Comparison of ENCODE assay signal across 8 cellular contexts in genomic region chr6:14661188-14661587, GRCh38.
A peak's percentile ranks its signal among the peaks of the same experiment; 100 is the strongest.
DNase-seq lines count a peak whose midpoint lies in the region; ATAC-seq and TF ChIP-seq lines count a peak whose summit lies in the region.

No MANE protein-coding gene starts in this region.

- no peaks in the 10 kb centered on the region for H3K9me3 ChIP-seq in H9 (ENCODE audit: control insufficient read depth, low read depth, low read length)

- H3T11ph ChIP-seq in H9 (ENCODE audit: low read length), result no peak overlapping the region

- no CpG with 5 or more reads among the region's 5 CpGs for WGBS in H9 (ENCODE audit: extremely low coverage, insufficient read length, low lambda C conversion rate)

- H4K91ac ChIP-seq in H9 (ENCODE audit: insufficient read length, low read depth, low read length), result no peak overlapping the region

- no peaks in the 10 kb centered on the region for H3K27me3 ChIP-seq in H9 (ENCODE audit: insufficient read depth, low read length)

- H3K4me2 ChIP-seq in H9 (ENCODE audit: insufficient read depth, insufficient read length, low read length), result no peak overlapping the region

- H3K18ac ChIP-seq in H9 (ENCODE audit: insufficient read length, low read depth, low read length), result no peak overlapping the region

- no peak overlapping the region for H3K27ac Mint-ChIP-seq in H9

- H3K4ac ChIP-seq in H9 (ENCODE audit: low read depth, low read length), result no peak overlapping the region

- H4K20me1 ChIP-seq in H9 (ENCODE audit: control insufficient read depth, insufficient read depth, insufficient read length), result no peaks in the 10 kb centered on the region

- H4K5ac ChIP-seq in H9 (ENCODE audit: insufficient read length, low read depth, low read length), result no peak overlapping the region

- H2AK5ac ChIP-seq in H9 (ENCODE audit: insufficient read length, low read length), result no peak overlapping the region

- no peaks in the 10 kb centered on the region for H3K79me2 ChIP-seq in H9 (ENCODE audit: insufficient read depth, low read length)

- no peak overlapping the region for H3K14ac ChIP-seq in H9 (ENCODE audit: insufficient read depth, low read length)

- H2BK5ac ChIP-seq in H9 (ENCODE audit: insufficient read length, low read length), result no peak overlapping the region

- TF ChIP-seq CTCF in H9 (conservative IDR thresholded peaks at IDR 0.05), result no peak

- H3K79me1 ChIP-seq in H9 (ENCODE audit: insufficient read depth, low read depth, low read length, poor library complexity, severe bottlenecking), result no peaks in the 10 kb centered on the region

- H3K56ac ChIP-seq in H9 (ENCODE audit: insufficient read length, low read depth, low read length), result no peak overlapping the region

- H3K9me3 Mint-ChIP-seq in H9, result no peaks in the 10 kb centered on the region

- no peak overlapping the region for H4K8ac ChIP-seq in H9 (replicated peaks; ENCODE audit: insufficient read length, low read depth, low read length)

- peaks cover 11 to 20% of the 10 kb centered on the region in 2 experiments for H3K4me1 Mint-ChIP-seq in H9

- H3K4me3 Mint-ChIP-seq in H9, result no peak overlapping the region

- H3K9ac ChIP-seq in H9 (ENCODE audit: extremely low read depth, insufficient read length, low read length), result no peak overlapping the region

- no peak overlapping the region for H2BK12ac ChIP-seq in H9 (ENCODE audit: insufficient read length, low read depth, low read length)

- H3K4me1 ChIP-seq in H9 (ENCODE audit: insufficient read depth, low read length), result no peaks in the 10 kb centered on the region

- peaks cover 4% of the 10 kb centered on the region; the same call in 1 of the 2 replicates for H3K27me3 Mint-ChIP-seq in H9 (ENCODE audit: low read depth)

- peak; percentile 60 for DNase-seq in M059J (ENCODE audit: low read depth)
- DNase-seq in activated T-helper 9 cell treated with anti-CD3 and anti-CD28 coated beads, Interleukin-2, amount 50 U/mL, for 16 hours (ENCODE audit: low read depth), result peak; percentile 5
- peak; percentile 29 to 35 for DNase-seq in stimulated activated CD4-positive, alpha-beta T cell treated with anti-CD3 and anti-CD28 coated beads, Interleukin-2, amount 100 ng/mL, for 24 hours
- DNase-seq in NCI-H748 (lab: John Stamatoyannopoulos, UW; ENCODE audit: unreplicated experiment), result no peak
- no peak for DNase-seq in H9
- no peak for DNase-seq in NCI-H128 (lab: John Stamatoyannopoulos, UW; ENCODE audit: unreplicated experiment)

- H2BK120ac ChIP-seq in H9 (ENCODE audit: low read depth, low read length, poor library complexity, severe bottlenecking), result no peak overlapping the region

- H3K36me3 Mint-ChIP-seq in H9 (ENCODE audit: insufficient read depth in 1 of 3, low read depth in 3 of 3), result no peaks in the 10 kb centered on the region

- no peak overlapping the region for H2BK20ac ChIP-seq in H9 (ENCODE audit: low read depth, low read length, poor library complexity, severe bottlenecking)

- no peaks in the 10 kb centered on the region for H3K23me2 ChIP-seq in H9 (ENCODE audit: insufficient read length, low read depth, low read length, poor library complexity, severe bottlenecking)

- no peak overlapping the region for H3K23ac ChIP-seq in H9 (ENCODE audit: insufficient read length, low read depth, low read length)

- no peak overlapping the region for H3K27ac ChIP-seq in H9 (ENCODE audit: insufficient read length, low read depth, low read length)

- ATAC-seq in GM19328 (IDR thresholded peaks at IDR 0.05; ENCODE audit: unreplicated experiment) (peak; percentile 50), HG03039 (IDR thresholded peaks at IDR 0.05; ENCODE audit: unreplicated experiment) (no peak)

- H2AFZ ChIP-seq in H9 (ENCODE audit: low read length), result no peak overlapping the region

- H2BK15ac ChIP-seq in H9 (ENCODE audit: low read depth, low read length), result no peak overlapping the region

Comparison
In these comparisons a context has a peak if more than half of its experiments do, and no peak if none do; other contexts are left out.
1. DNase-seq: peak in M059J (single experiment), activated T-helper 9 cell treated with anti-CD3 and anti-CD28 coated beads, Interleukin-2, amount 50 U/mL, for 16 hours (single experiment) and stimulated activated CD4-positive, alpha-beta T cell treated with anti-CD3 and anti-CD28 coated beads, Interleukin-2, amount 100 ng/mL, for 24 hours (2 of 2); none in NCI-H748 (single experiment), H9 (single experiment) and NCI-H128 (single experiment).